ENCODE assay signal across 1 cellular context in the genomic region with DNA sequence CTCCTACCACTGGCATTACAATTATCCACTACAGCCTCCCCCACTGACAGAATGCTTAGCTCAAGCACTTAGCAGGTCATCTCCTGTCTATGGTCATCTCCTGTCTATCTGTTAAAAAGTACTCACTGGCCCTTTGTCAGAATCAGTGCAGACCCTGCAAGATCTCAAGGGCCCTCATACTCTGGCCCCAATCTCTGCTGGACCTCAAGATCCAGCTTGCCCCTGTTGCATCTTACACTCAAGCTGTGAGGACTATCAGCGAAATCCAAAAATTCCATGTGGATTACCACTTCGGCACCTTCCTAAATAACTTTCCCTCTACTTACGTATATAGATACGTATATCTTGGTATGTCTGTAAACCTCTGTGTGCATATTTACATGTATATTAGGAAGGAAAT.
TF ChIP-seq lines count a peak whose summit lies in the region.

No MANE protein-coding gene starts in this region.

TF ChIP-seq in HepG2, 621 proteins besides CTCF, POLR2A, EP300 and RAD21 (continued from another document):
- TF ChIP-seq, protein P1, sequence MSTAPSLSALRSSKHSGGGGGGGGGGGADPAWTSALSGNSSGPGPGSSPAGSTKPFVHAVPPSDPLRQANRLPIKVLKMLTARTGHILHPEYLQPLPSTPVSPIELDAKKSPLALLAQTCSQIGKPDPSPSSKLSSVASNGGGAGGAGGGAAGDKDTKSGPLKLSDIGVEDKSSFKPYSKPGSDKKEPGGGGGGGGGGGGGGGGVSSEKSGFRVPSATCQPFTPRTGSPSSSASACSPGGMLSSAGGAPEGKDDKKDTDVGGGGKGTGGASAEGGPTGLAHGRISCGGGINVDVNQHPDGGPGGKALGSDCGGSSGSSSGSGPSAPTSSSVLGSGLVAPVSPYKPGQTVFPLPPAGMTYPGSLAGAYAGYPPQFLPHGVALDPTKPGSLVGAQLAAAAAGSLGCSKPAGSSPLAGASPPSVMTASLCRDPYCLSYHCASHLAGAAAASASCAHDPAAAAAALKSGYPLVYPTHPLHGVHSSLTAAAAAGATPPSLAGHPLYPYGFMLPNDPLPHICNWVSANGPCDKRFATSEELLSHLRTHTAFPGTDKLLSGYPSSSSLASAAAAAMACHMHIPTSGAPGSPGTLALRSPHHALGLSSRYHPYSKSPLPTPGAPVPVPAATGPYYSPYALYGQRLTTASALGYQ (CRISPR knock-in tag; IDR thresholded peaks at IDR 0.05) = no peak
- TF ChIP-seq KDM2A (CRISPR knock-in tag; IDR thresholded peaks at IDR 0.05; ENCODE audit: borderline replicate concordance, low read depth) (no peak), ELF4 (CRISPR knock-in tag; IDR thresholded peaks at IDR 0.05; ENCODE audit: borderline replicate concordance) (no peak), FOXC1 (CRISPR knock-in tag; IDR thresholded peaks at IDR 0.05; ENCODE audit: borderline replicate concordance) (no peak), IKZF4 (CRISPR knock-in tag; IDR thresholded peaks at IDR 0.05; ENCODE audit: borderline replicate concordance, low read depth, not compliant biosample characterization) (no peak), ZNF205 (CRISPR knock-in tag; IDR thresholded peaks at IDR 0.05) (no peak), ZNF501 (CRISPR knock-in tag; IDR thresholded peaks at IDR 0.05) (no peak), MXD4 (CRISPR knock-in tag; IDR thresholded peaks at IDR 0.05) (no peak), TEAD2 (CRISPR knock-in tag; IDR thresholded peaks at IDR 0.05) (no peak)
- TF ChIP-seq, protein P2, sequence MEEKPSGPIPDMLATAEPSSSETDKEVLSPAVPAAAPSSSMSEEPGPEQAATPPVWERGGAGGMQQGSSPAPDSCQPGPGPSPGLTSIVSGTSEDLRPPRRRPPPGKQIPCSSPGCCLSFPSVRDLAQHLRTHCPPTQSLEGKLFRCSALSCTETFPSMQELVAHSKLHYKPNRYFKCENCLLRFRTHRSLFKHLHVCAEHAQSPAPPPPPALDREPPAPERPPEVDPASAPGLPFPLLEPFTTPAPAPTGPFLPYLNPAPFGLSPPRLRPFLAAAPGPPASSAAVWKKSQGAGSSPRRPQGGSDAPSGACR (CRISPR knock-in tag; IDR thresholded peaks at IDR 0.05) = no peak
- TF ChIP-seq, protein P3, sequence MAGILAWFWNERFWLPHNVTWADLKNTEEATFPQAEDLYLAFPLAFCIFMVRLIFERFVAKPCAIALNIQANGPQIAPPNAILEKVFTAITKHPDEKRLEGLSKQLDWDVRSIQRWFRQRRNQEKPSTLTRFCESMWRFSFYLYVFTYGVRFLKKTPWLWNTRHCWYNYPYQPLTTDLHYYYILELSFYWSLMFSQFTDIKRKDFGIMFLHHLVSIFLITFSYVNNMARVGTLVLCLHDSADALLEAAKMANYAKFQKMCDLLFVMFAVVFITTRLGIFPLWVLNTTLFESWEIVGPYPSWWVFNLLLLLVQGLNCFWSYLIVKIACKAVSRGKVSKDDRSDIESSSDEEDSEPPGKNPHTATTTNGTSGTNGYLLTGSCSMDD (CRISPR knock-in tag; IDR thresholded peaks at IDR 0.05) = no peak
